8 cellular contexts compared by ENCODE assay signal in genomic region chr12:65825573-65826512, GRCh38. TPM values are rescaled to one million over a fixed set of nuclear protein-coding genes. Genes with fewer than 3 reads are reported as not detected.
DNase-seq lines count a peak whose midpoint lies in the region.

No MANE protein-coding gene starts in this region.

- DNase-seq in NCI-H524 (lab: John Stamatoyannopoulos, UW) (peak; percentile 41 to 51), NCI-H524 treated with DMSO at 0.1 percent for 48 hours (lab: John Stamatoyannopoulos, UW) (no peak), NT2/D1 (ENCODE audit: low read depth, low spot score) (no peak), epithelial cell of prostate (ENCODE audit: low read depth, low spot score) (no peak), amniotic stem cell (lab: John Stamatoyannopoulos, UW) (no peak), cerebellar cortex (ENCODE audit: low spot score) (no peak), ureter (ENCODE audit: low spot score) (no peak)

- H3K9me3 ChIP-seq in NT2/D1 (ENCODE audit: insufficient read depth, low read length) (no peaks in the 10 kb centered on the region), muscle layer of colon (ENCODE audit: low read length) (no peaks in the 10 kb centered on the region)

- H3K36me3 ChIP-seq in NT2/D1 (ENCODE audit: insufficient read depth, insufficient read length, low read length): peaks cover 20% of the 10 kb centered on the region
- H3K36me3 ChIP-seq in muscle layer of colon (ENCODE audit: insufficient read depth, low read length): no peaks in the 10 kb centered on the region

- no peaks in the 10 kb centered on the region for H3K4me1 ChIP-seq in NT2/D1 (ENCODE audit: insufficient read depth, insufficient read length)
- H3K4me1 ChIP-seq in muscle layer of colon (ENCODE audit: insufficient read depth, low read length): peaks cover 12% of the 10 kb centered on the region

- H3K4me3 ChIP-seq in NT2/D1 (ENCODE audit: insufficient read length, low read depth): peak overlapping the region; percentile 92
- H3K4me3 ChIP-seq in muscle layer of colon (ENCODE audit: low read depth in 1 of 2, low read length in 2 of 2): peak overlapping the region; percentile 22 to 57

- H3K9ac ChIP-seq in NT2/D1 (ENCODE audit: insufficient read length, low read depth) (peak overlapping the region; percentile 92), muscle layer of colon (ENCODE audit: low read length) (no peak overlapping the region)

- no peaks in the 10 kb centered on the region for H3K27me3 ChIP-seq in NT2/D1 (ENCODE audit: insufficient read depth, insufficient read length)
- H3K27me3 ChIP-seq in muscle layer of colon (ENCODE audit: control insufficient read depth in 1 of 2, insufficient read depth in 2 of 2, low read length in 2 of 2): peaks cover 38 to 55% of the 10 kb centered on the region in 2 donors

- peak overlapping the region; percentile 99 for H3K27ac ChIP-seq in epithelial cell of prostate
- H3K27ac ChIP-seq in muscle layer of colon (ENCODE audit: low read depth, low read length): no peak overlapping the region

RNA-seq across cellular contexts. Expression of gene HMGA2, which starts 1.6 kb away (rescaled TPM):
- total RNA-seq in ureter: not detected

Comparison
In these comparisons a context has a peak if more than half of its experiments do, and no peak if none do; other contexts are left out.
1. DNase-seq: peak in NCI-H524 (2 of 2); none in NCI-H524 treated with DMSO at 0.1 percent for 48 hours (single experiment), NT2/D1 (single experiment), epithelial cell of prostate (single experiment), amniotic stem cell (single experiment), cerebellar cortex (single experiment) and ureter (single experiment).